19 cellular contexts compared by ENCODE assay signal in the genomic region with DNA sequence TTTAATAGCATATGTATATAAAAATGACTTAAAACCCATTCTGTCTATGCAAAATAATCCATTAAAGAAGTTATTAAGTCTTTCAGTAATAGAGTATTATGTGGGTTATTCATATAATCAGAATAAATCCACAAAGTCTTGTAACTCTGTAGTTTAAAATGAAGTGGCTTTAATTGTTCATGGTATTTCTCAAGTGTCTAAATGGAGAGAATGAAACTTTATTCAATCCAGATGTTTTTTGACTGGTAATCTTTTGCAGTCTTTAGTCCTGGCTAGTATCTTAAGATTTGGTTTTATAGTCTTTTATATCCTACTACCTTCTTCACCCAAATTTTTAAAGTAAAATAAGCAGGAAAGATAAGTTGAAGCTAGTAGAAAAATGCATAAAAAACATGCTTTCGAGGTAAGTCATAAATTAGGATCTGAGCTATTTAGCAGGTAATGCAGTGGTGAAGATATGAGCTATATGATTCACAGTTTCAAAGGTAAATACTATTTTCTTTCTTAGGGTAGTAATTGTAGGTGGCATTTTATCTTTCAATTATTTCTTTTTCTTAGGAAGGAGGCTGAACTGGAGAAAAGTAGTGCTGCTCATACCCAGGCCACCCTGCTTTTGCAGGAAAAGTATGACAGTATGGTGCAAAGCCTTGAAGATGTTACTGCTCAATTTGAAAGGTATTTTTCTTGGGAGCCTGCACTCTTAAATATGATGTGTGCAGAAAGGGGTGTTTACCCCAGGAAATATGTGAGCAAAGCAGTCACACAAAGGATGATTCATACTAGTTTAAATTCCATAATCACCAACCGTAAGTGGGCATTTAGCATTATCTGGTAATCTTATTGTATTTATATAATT. TPM values are rescaled to one million over a fixed set of nuclear protein-coding genes. Genes with fewer than 3 reads are reported as not detected.
DNase-seq lines count a peak whose midpoint lies in the region; ATAC-seq and TF ChIP-seq lines count a peak whose summit lies in the region.
"Had no signal": no experiment of that assay in that cellular context is flagged by ENCODE, and none has a peak within 500 bp of the region (broad histone marks: within the 10 kb centered on the region; RNA-seq: fewer than 3 reads in every experiment).

No MANE protein-coding gene starts in this region.

- peaks cover 17% of the 10 kb centered on the region for H3K36me3 Mint-ChIP-seq in MCF 10A (ENCODE audit: insufficient read depth, unreplicated experiment)

- peaks cover 18% of the 10 kb centered on the region for H3K4me1 Mint-ChIP-seq in MCF 10A (ENCODE audit: insufficient read depth, unreplicated experiment)

- H3K4me3 Mint-ChIP-seq in MCF 10A (ENCODE audit: unreplicated experiment), result no peak overlapping the region
- H3K4me3 Mint-ChIP-seq: activated naive CD8-positive, alpha-beta T cell treated with anti-CD3 and anti-CD28 coated beads, Interleukin-2, amount 10 ng/mL, durations not matched to agents 7 days and 5 days had no signal

- H3K4me1 ChIP-seq in breast epithelium, result no peaks in the 10 kb centered on the region
- no peaks in the 10 kb centered on the region for H3K4me1 ChIP-seq in heart left ventricle
- H3K4me1 ChIP-seq: Caco-2, gastroesophageal sphincter, vagina had no signal

- TF ChIP-seq POLR2A in breast epithelium (IDR thresholded peaks at IDR 0.05) (no peak), heart left ventricle (IDR thresholded peaks at IDR 0.05) (no peak)

- DNase-seq in MCF 10A (ENCODE audit: unreplicated experiment), result peak; percentile 34
- no peak for DNase-seq in breast epithelium (ENCODE audit: low spot score in 2 of 2)
- no peak for DNase-seq in SK-N-MC (ENCODE audit: low read depth, low spot score)
- no peak for DNase-seq in epithelial cell of prostate (ENCODE audit: low read depth, low spot score)
- no peak for DNase-seq in heart left ventricle
- DNase-seq in HK-2 (ENCODE audit: unreplicated experiment), result no peak
- DNase-seq: activated CD4-positive, alpha-beta T cell treated with anti-CD3 and anti-CD28 coated beads for 4 hours; activated naive CD8-positive, alpha-beta T cell treated with anti-CD3 and anti-CD28 coated beads, Interleukin-2, amount 10 ng/mL, durations not matched to agents 7 days and 5 days; Caco-2; central memory CD4-positive, alpha-beta T cell; NCI-H2029 treated with DMSO at 0.1 percent for 48 hours; NCI-H510A treated with DMSO at 0.1 percent for 48 hours; ovary; stimulated activated CD4-positive, alpha-beta T cell treated with anti-CD3 and anti-CD28 coated beads, Interleukin-4, amount 100 ng/mL, for 1 hour had no signal

- POLR2A ChIA-PET in MCF 10A (lab: Yijun Ruan, JAX), result interaction anchor here (0.6 to 18.0 kb wide), 10 partner anchors 10 to 53 kb away, joined by 3 to 284 read pairs (median 6); partner anchors contain the start of genes HMMR, MAT2B and NUDCD2

- 95 to 96% (median 96%) methylated on average over 2 of the region's 2 CpGs for WGBS in heart left ventricle, 4 donors

- CTCF ChIA-PET in MCF 10A (lab: Yijun Ruan, JAX), result interaction anchor here (0.7 to 2.6 kb wide), 6 partner anchors 9 to 30 kb away, joined by 3 to 7 read pairs (median 3); partner anchors contain the start of genes HMMR and NUDCD2

- BruUV-seq in MCF 10A (replicated peaks; lab: Mats Ljungman, UMichigan), result no TSS peak

- ATAC-seq in heart left ventricle, result no peak
- no peak for ATAC-seq in GM21447 (IDR thresholded peaks at IDR 0.05; ENCODE audit: unreplicated experiment)
- no peak for ATAC-seq in HG03565 (IDR thresholded peaks at IDR 0.05; ENCODE audit: unreplicated experiment)
- ATAC-seq: gastroesophageal sphincter, GM12878 had no signal

- H3K4me3 ChIP-seq in breast epithelium (no peak overlapping the region), SK-N-MC (no peak overlapping the region), heart left ventricle (no peak overlapping the region)
- H3K4me3 ChIP-seq: gastroesophageal sphincter, GM12878, ovary, vagina had no signal

- no peak for TF ChIP-seq CTCF in MCF 10A (IDR thresholded peaks at IDR 0.05; ENCODE audit: unreplicated experiment)
- TF ChIP-seq CTCF in breast epithelium (IDR thresholded peaks at IDR 0.05), result no peak
- TF ChIP-seq CTCF in heart left ventricle (IDR thresholded peaks at IDR 0.05), result no peak

- intact Hi-C loops in MCF 10A (cut with micrococcal nuclease), result no loop called here
- intact Hi-C loops in breast epithelium (cut with DNase I; ENCODE audit: low total_unique reads), result no loop called here
- intact Hi-C loops in heart left ventricle (cut with DNase I), result no loop called here

- no peaks in the 10 kb centered on the region for H3K36me3 ChIP-seq in breast epithelium
- H3K36me3 ChIP-seq in SK-N-MC (ENCODE audit: insufficient read depth, low read length), result peaks cover 80% of the 10 kb centered on the region
- H3K36me3 ChIP-seq in heart left ventricle, result peaks cover 0 to 6% (median 0%) of the 10 kb centered on the region in 9 donors
- H3K36me3 ChIP-seq: gastroesophageal sphincter, ovary, vagina had no signal

- H3K9me3 ChIP-seq in breast epithelium (no peaks in the 10 kb centered on the region), SK-N-MC (ENCODE audit: low read depth, low read length) (no peaks in the 10 kb centered on the region), heart left ventricle (no peaks in the 10 kb centered on the region)
- H3K9me3 ChIP-seq: Caco-2, gastroesophageal sphincter, ovary, vagina had no signal

- no peak overlapping the region for H3K27ac ChIP-seq in breast epithelium
- peak overlapping the region; percentile 18; the same call in 1 of the 2 replicates for H3K27ac ChIP-seq in SK-N-MC
- H3K27ac ChIP-seq in epithelial cell of prostate, result peak overlapping the region; percentile 49
- H3K27ac ChIP-seq in heart left ventricle, result no peak overlapping the region
- H3K27ac ChIP-seq: gastroesophageal sphincter, ovary, vagina had no signal

- H3K27me3 ChIP-seq in breast epithelium, result no peaks in the 10 kb centered on the region
- H3K27me3 ChIP-seq in heart left ventricle, result no peaks in the 10 kb centered on the region
- H3K27me3 ChIP-seq: gastroesophageal sphincter, ovary, vagina had no signal

- peak overlapping the region; percentile 80 for H3K27ac Mint-ChIP-seq in MCF 10A (ENCODE audit: low read depth, unreplicated experiment)
- H3K27ac Mint-ChIP-seq: activated naive CD8-positive, alpha-beta T cell treated with anti-CD3 and anti-CD28 coated beads, Interleukin-2, amount 10 ng/mL, durations not matched to agents 7 days and 5 days had no signal

- H3K9ac ChIP-seq in SK-N-MC (ENCODE audit: insufficient read length), result peak overlapping the region; percentile 14

- no peaks in the 10 kb centered on the region for H3K27me3 Mint-ChIP-seq in MCF 10A (ENCODE audit: insufficient read depth, unreplicated experiment)
- H3K27me3 Mint-ChIP-seq: activated naive CD8-positive, alpha-beta T cell treated with anti-CD3 and anti-CD28 coated beads, Interleukin-2, amount 10 ng/mL, durations not matched to agents 7 days and 5 days had no signal

- H3K9me3 Mint-ChIP-seq in MCF 10A (ENCODE audit: unreplicated experiment), result no peaks in the 10 kb centered on the region
- H3K9me3 Mint-ChIP-seq: activated naive CD8-positive, alpha-beta T cell treated with anti-CD3 and anti-CD28 coated beads, Interleukin-2, amount 10 ng/mL, durations not matched to agents 7 days and 5 days had no signal

RNA-seq across cellular contexts. Expression of gene HMMR, which starts 17.9 kb away (rescaled TPM):
- total RNA-seq in MCF 10A (2022) (29.3 and 43.5 TPM in 2 replicates), breast epithelium (1 to 10 TPM in 1 of 3 donors, under 1 TPM in 1, not detected in 1; 0.15 to 3.5 TPM), heart left ventricle (1 to 10 TPM in 5 of 9 donors, under 1 TPM in 3, not detected in 1; 0.47 to 6.6 (median 1.3) TPM)
- under 1 TPM; 0.15 to 0.50 TPM for polyA plus RNA-seq in heart left ventricle

RNA-seq across cellular contexts. Expression of gene NUDCD2, which starts 18.5 kb away (rescaled TPM):
- 57.8 and 68.0 TPM in 2 replicates for total RNA-seq in MCF 10A (2022)
- 1 to 10 TPM; 7.0 to 9.8 (median 7.2) TPM for total RNA-seq in breast epithelium
- total RNA-seq in heart left ventricle, result 10 to 100 TPM in 7 of 9 donors, 1 to 10 TPM in 2; 1.6 to 17.1 (median 13.4) TPM
- polyA plus RNA-seq in heart left ventricle, result 1 to 10 TPM; 3.8 to 5.7 TPM

RNA-seq across cellular contexts. Expression of gene MAT2B, which starts 27.1 kb away (rescaled TPM):
- 67.5 and 70.9 TPM in 2 replicates for total RNA-seq in MCF 10A (2022)
- total RNA-seq in breast epithelium, result 10 to 100 TPM; 49.0 to 68.8 (median 55.4) TPM
- total RNA-seq in heart left ventricle, result 10 to 100 TPM; 46.3 to 61.6 (median 59.3) TPM
- polyA plus RNA-seq in heart left ventricle, result 10 to 100 TPM; 33.8 to 53.4 TPM

RNA-seq across cellular contexts. Expression of gene CCNG1, which starts 41.0 kb away (rescaled TPM):
- 169 and 196 TPM in 2 replicates for total RNA-seq in MCF 10A (2022)
- total RNA-seq in breast epithelium, result 100 to 1,000 TPM; 168 to 221 (median 178) TPM
- total RNA-seq in heart left ventricle, result 100 to 1,000 TPM in 1 of 9 donors, 10 to 100 TPM in 8; 52.3 to 109 (median 78.3) TPM
- polyA plus RNA-seq in heart left ventricle, result 10 to 100 TPM; 45.5 to 65.3 TPM

Comparison
In these comparisons a context has a peak if more than half of its experiments do, and no peak if none do; other contexts are left out.
1. H3K27ac ChIP-seq: peak in SK-N-MC (single experiment) and epithelial cell of prostate (single experiment); none in breast epithelium (0 of 2) and heart left ventricle (0 of 12).